23 cellular contexts compared by ENCODE assay signal in genomic region chr19:29918891-29919290, GRCh38.
"Had no signal": no experiment of that assay in that cellular context is flagged by ENCODE, and none has a peak within 500 bp of the region (broad histone marks: within the 10 kb centered on the region; RNA-seq: fewer than 3 reads in every experiment).

No MANE protein-coding gene starts in this region.

- H3K27me3 ChIP-seq: dorsolateral prefrontal cortex, esophagus muscularis mucosa, foreskin keratinocyte, gastroesophageal sphincter, heart left ventricle, hepatocyte, left lung had no signal

- FAIRE-seq: colon, endothelial cell of umbilical vein, frontal cortex, kidney had no signal

- DNase-seq: dermis blood vessel endothelial cell; dorsolateral prefrontal cortex; effector CD4-positive, alpha-beta T cell; effector memory CD4-positive, alpha-beta T cell; foreskin keratinocyte; heart left ventricle; hypothalamus; immature natural killer cell; islet precursor cell; kidney; kidney glomerular epithelial cell; left colon; left lung; left ventricle myocardium superior; lower lobe of right lung; mesenchymal stem cell had no signal

- H3K4me2 ChIP-seq: hepatocyte had no signal

- H3K4me1 ChIP-seq: foreskin keratinocyte, gastroesophageal sphincter, heart left ventricle, left lung, lower lobe of right lung had no signal

- H3K27ac ChIP-seq: coronary artery, dorsolateral prefrontal cortex, esophagus muscularis mucosa, foreskin keratinocyte, gastroesophageal sphincter, heart left ventricle, hepatocyte, left lung, lower lobe of right lung had no signal

- H3K79me2 ChIP-seq: hepatocyte had no signal

- ATAC-seq: foreskin keratinocyte, gastroesophageal sphincter, heart left ventricle, left colon, left lung, left ventricle myocardium superior, lower lobe of right lung had no signal

- H2AFZ ChIP-seq: hepatocyte had no signal

- H3K36me3 ChIP-seq: esophagus muscularis mucosa, gastroesophageal sphincter, heart left ventricle, left lung, lower lobe of right lung had no signal

- H3K9me3 ChIP-seq: esophagus muscularis mucosa, gastroesophageal sphincter, heart left ventricle, left lung, lower lobe of right lung had no signal

- H3K4me3 ChIP-seq: coronary artery, dorsolateral prefrontal cortex, esophagus muscularis mucosa, gastroesophageal sphincter, heart left ventricle, hepatocyte, left lung, lower lobe of right lung had no signal
